ENCODE assay signal across 1 cellular context in genomic region chr13:44917589-44918322, GRCh38.
A peak's percentile ranks its signal among the peaks of the same experiment; 100 is the strongest.
TF ChIP-seq lines count a peak whose summit lies in the region.

No MANE protein-coding gene starts in this region.

TF ChIP-seq in HepG2, 621 proteins besides CTCF, POLR2A, EP300 and RAD21 (continued from another document and continues in another):
- no peak; the same call in 1 of the 2 replicates for TF ChIP-seq PAXIP1 (CRISPR knock-in tag; conservative IDR thresholded peaks at IDR 0.05)
- peak; percentile 7; the same call in 1 of the 2 replicates for TF ChIP-seq NCOA2 (CRISPR knock-in tag; IDR thresholded peaks at IDR 0.05)
- 0 out of 2 replicates have a peak, but pooled peaks have one; percentile 38 for TF ChIP-seq HIVEP1 (CRISPR knock-in tag; IDR thresholded peaks at IDR 0.05)
- no peak for TF ChIP-seq MBD4 (IDR thresholded peaks at IDR 0.05; ENCODE audit: borderline replicate concordance, low read length)
- peak; percentile 21; the same call in 1 of the 2 replicates for TF ChIP-seq LCORL (IDR thresholded peaks at IDR 0.05)
- TF ChIP-seq LCORL (CRISPR knock-in tag; IDR thresholded peaks at IDR 0.05), result peak; percentile 88; the same call in 1 of the 2 replicates
- TF ChIP-seq, protein P1, sequence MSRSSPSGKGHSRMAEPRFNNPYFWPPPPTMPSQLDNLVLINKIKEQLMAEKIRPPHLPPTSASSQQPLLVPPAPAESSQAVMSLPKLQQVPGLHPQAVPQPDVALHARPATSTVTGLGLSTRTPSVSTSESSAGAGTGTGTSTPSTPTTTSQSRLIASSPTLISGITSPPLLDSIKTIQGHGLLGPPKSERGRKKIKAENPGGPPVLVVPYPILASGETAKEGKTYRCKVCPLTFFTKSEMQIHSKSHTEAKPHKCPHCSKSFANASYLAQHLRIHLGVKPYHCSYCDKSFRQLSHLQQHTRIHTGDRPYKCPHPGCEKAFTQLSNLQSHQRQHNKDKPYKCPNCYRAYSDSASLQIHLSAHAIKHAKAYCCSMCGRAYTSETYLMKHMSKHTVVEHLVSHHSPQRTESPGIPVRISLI (CRISPR knock-in tag; IDR thresholded peaks at IDR 0.05; ENCODE audit: borderline replicate concordance), result no peak
- TF ChIP-seq, protein P2, sequence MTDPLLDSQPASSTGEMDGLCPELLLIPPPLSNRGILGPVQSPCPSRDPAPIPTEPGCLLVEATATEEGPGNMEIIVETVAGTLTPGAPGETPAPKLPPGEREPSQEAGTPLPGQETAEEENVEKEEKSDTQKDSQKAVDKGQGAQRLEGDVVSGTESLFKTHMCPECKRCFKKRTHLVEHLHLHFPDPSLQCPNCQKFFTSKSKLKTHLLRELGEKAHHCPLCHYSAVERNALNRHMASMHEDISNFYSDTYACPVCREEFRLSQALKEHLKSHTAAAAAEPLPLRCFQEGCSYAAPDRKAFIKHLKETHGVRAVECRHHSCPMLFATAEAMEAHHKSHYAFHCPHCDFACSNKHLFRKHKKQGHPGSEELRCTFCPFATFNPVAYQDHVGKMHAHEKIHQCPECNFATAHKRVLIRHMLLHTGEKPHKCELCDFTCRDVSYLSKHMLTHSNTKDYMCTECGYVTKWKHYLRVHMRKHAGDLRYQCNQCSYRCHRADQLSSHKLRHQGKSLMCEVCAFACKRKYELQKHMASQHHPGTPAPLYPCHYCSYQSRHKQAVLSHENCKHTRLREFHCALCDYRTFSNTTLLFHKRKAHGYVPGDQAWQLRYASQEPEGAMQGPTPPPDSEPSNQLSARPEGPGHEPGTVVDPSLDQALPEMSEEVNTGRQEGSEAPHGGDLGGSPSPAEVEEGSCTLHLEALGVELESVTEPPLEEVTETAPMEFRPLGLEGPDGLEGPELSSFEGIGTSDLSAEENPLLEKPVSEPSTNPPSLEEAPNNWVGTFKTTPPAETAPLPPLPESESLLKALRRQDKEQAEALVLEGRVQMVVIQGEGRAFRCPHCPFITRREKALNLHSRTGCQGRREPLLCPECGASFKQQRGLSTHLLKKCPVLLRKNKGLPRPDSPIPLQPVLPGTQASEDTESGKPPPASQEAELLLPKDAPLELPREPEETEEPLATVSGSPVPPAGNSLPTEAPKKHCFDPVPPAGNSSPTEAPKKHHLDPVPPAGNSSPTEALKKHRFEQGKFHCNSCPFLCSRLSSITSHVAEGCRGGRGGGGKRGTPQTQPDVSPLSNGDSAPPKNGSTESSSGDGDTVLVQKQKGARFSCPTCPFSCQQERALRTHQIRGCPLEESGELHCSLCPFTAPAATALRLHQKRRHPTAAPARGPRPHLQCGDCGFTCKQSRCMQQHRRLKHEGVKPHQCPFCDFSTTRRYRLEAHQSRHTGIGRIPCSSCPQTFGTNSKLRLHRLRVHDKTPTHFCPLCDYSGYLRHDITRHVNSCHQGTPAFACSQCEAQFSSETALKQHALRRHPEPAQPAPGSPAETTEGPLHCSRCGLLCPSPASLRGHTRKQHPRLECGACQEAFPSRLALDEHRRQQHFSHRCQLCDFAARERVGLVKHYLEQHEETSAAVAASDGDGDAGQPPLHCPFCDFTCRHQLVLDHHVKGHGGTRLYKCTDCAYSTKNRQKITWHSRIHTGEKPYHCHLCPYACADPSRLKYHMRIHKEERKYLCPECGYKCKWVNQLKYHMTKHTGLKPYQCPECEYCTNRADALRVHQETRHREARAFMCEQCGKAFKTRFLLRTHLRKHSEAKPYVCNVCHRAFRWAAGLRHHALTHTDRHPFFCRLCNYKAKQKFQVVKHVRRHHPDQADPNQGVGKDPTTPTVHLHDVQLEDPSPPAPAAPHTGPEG (CRISPR knock-in tag; IDR thresholded peaks at IDR 0.05), result peak; percentile 67; the same call in 1 of the 2 replicates
- TF ChIP-seq ZSCAN31 (CRISPR knock-in tag; IDR thresholded peaks at IDR 0.05; ENCODE audit: low read depth), result no peak
- TF ChIP-seq ZNF143 (CRISPR knock-in tag; IDR thresholded peaks at IDR 0.05), result no peak
- TF ChIP-seq SRSF4 (IDR thresholded peaks at IDR 0.05; ENCODE audit: low read depth, low read length, poor library complexity, severe bottlenecking), result no peak
- TF ChIP-seq ZNF264 (CRISPR knock-in tag; IDR thresholded peaks at IDR 0.05), result no peak
- TF ChIP-seq HMGXB3 (CRISPR knock-in tag; IDR thresholded peaks at IDR 0.05; ENCODE audit: borderline replicate concordance), result peak; percentile 69
- TF ChIP-seq, protein P3, sequence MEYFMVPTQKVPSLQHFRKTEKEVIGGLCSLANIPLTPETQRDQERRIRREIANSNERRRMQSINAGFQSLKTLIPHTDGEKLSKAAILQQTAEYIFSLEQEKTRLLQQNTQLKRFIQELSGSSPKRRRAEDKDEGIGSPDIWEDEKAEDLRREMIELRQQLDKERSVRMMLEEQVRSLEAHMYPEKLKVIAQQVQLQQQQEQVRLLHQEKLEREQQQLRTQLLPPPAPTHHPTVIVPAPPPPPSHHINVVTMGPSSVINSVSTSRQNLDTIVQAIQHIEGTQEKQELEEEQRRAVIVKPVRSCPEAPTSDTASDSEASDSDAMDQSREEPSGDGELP (IDR thresholded peaks at IDR 0.05; ENCODE audit: borderline replicate concordance, low read depth), result no peak; the same call in 1 of the 2 replicates
- TF ChIP-seq MED1 (CRISPR knock-in tag; IDR thresholded peaks at IDR 0.05), result peak; percentile 36; the same call in 1 of the 2 replicates
- TF ChIP-seq ZC3H4 (CRISPR knock-in tag; IDR thresholded peaks at IDR 0.05; ENCODE audit: borderline replicate concordance), result no peak
- TF ChIP-seq ATF7 (IDR thresholded peaks at IDR 0.05), result no peak
- no peak for TF ChIP-seq ATF7 (CRISPR knock-in tag; IDR thresholded peaks at IDR 0.05)
- 0 out of 2 replicates have a peak, but pooled peaks have one; percentile 45 for TF ChIP-seq SMAD1 (CRISPR knock-in tag; IDR thresholded peaks at IDR 0.05; ENCODE audit: borderline replicate concordance, low read depth)
- TF ChIP-seq ZNF354B (CRISPR knock-in tag; IDR thresholded peaks at IDR 0.05), result no peak
- TF ChIP-seq, protein P4, sequence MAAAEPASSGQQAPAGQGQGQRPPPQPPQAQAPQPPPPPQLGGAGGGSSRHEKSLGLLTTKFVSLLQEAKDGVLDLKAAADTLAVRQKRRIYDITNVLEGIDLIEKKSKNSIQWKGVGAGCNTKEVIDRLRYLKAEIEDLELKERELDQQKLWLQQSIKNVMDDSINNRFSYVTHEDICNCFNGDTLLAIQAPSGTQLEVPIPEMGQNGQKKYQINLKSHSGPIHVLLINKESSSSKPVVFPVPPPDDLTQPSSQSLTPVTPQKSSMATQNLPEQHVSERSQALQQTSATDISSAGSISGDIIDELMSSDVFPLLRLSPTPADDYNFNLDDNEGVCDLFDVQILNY (CRISPR knock-in tag; conservative IDR thresholded peaks at IDR 0.05), result no peak
- no peak for TF ChIP-seq ZNF138 (CRISPR knock-in tag; IDR thresholded peaks at IDR 0.05; ENCODE audit: low read depth)
- peak; percentile 74; the same call in 1 of the 2 replicates for TF ChIP-seq ZNF749 (CRISPR knock-in tag; IDR thresholded peaks at IDR 0.05; ENCODE audit: borderline replicate concordance)
- TF ChIP-seq RNF2 (conservative IDR thresholded peaks at IDR 0.05; ENCODE audit: low read depth), result no peak
- peak; percentile 55 for TF ChIP-seq MAX (IDR thresholded peaks at IDR 0.05)
- TF ChIP-seq XRCC5 (optimal IDR thresholded peaks at IDR 0.05; ENCODE audit: low read length), result peak; percentile 9
- TF ChIP-seq SKI (IDR thresholded peaks at IDR 0.05; ENCODE audit: partially characterized antibody), result peak; percentile 68
- TF ChIP-seq JUND (CRISPR knock-in tag; IDR thresholded peaks at IDR 0.05), result no peak
- TF ChIP-seq ZNF451 (CRISPR knock-in tag; IDR thresholded peaks at IDR 0.05), result peak; percentile 52; the same call in 1 of the 2 replicates
- no peak; the same call in 1 of the 2 replicates for TF ChIP-seq ZNF235 (CRISPR knock-in tag; IDR thresholded peaks at IDR 0.05; ENCODE audit: borderline replicate concordance)
- TF ChIP-seq NR0B2 (CRISPR knock-in tag; IDR thresholded peaks at IDR 0.05), result no peak
- TF ChIP-seq SMAD9 (CRISPR knock-in tag; IDR thresholded peaks at IDR 0.05), result no peak
- peak; percentile 63; the same call in 1 of the 2 replicates for TF ChIP-seq ZNF800 (CRISPR knock-in tag; IDR thresholded peaks at IDR 0.05)
- TF ChIP-seq, protein P5, sequence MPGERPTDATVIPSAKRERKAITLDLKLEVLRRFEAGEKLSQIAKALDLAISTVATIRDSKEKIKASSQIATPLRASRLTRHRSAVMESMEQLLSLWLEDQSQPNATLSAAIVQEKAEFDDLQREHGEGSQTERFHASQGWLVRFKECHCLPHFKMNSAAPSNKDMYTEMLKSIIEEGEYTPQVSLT (CRISPR knock-in tag; IDR thresholded peaks at IDR 0.05; ENCODE audit: borderline replicate concordance, low read depth), result no peak
- peak; percentile 78; the same call in 1 of the 2 replicates for TF ChIP-seq ZNF256 (CRISPR knock-in tag; conservative IDR thresholded peaks at IDR 0.05)
- no peak for TF ChIP-seq NR3C1 (CRISPR knock-in tag; IDR thresholded peaks at IDR 0.05)
- peak; percentile 80; the same call in 1 of the 2 replicates for TF ChIP-seq BORCS8-MEF2B (CRISPR knock-in tag; IDR thresholded peaks at IDR 0.05)
- no peak for TF ChIP-seq U2AF1 (optimal IDR thresholded peaks at IDR 0.05; ENCODE audit: low read depth, low read length)
- no peak for TF ChIP-seq ZNF562 (CRISPR knock-in tag; IDR thresholded peaks at IDR 0.05; ENCODE audit: borderline replicate concordance)
- no peak for TF ChIP-seq GLI4 (CRISPR knock-in tag; IDR thresholded peaks at IDR 0.05; ENCODE audit: borderline replicate concordance)
